1 cellular context compared by ENCODE assay signal in genomic region chr4:140238353-140239041, GRCh38.
TF ChIP-seq lines count a peak whose summit lies in the region.

No MANE protein-coding gene starts in this region.

TF ChIP-seq in GM23338, 12 proteins besides CTCF, POLR2A, EP300 and RAD21 (continued from another document):
- no peak for TF ChIP-seq REST (IDR thresholded peaks at IDR 0.05; ENCODE audit: unreplicated experiment)
- TF ChIP-seq EZH2phosphoT487 (IDR thresholded peaks at IDR 0.05; ENCODE audit: unreplicated experiment): no peak
- no peak for TF ChIP-seq NANOG (IDR thresholded peaks at IDR 0.05; ENCODE audit: borderline replicate concordance)
